Comparison of ENCODE assay signal across 1 cellular context in the genomic region with DNA sequence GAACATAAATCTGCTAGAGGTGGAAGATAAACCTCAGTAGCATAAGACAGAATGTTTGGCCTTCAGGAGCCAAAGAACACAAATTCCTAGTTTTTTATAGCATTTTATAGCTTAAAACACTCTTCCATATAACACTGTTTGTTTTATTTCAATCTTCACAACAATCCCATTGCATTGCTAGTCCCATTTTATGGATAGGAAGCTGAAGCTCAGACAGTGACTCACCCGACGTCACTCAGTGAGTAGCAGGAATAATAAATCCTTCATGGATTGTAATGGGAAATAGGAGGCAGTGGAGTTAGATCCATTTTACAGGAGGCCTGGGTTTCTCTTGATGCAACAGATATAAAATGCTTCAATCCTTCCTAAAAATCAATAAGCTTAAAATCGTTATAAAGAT.
TF ChIP-seq lines count a peak whose summit lies in the region.

No MANE protein-coding gene starts in this region.

TF ChIP-seq in SK-N-SH treated with all-trans-retinoic acid at 6 μM for 48 hours, 23 proteins besides CTCF, POLR2A, EP300 and RAD21 (continued from another document):
- TF ChIP-seq PATZ1 (CRISPR knock-in tag; IDR thresholded peaks at IDR 0.05; ENCODE audit: borderline replicate concordance): no peak
- TF ChIP-seq ZNF565 (CRISPR knock-in tag; conservative IDR thresholded peaks at IDR 0.05; ENCODE audit: low read depth): no peak
- TF ChIP-seq ESRRG (CRISPR knock-in tag; IDR thresholded peaks at IDR 0.05): no peak
- TF ChIP-seq, protein P1, sequence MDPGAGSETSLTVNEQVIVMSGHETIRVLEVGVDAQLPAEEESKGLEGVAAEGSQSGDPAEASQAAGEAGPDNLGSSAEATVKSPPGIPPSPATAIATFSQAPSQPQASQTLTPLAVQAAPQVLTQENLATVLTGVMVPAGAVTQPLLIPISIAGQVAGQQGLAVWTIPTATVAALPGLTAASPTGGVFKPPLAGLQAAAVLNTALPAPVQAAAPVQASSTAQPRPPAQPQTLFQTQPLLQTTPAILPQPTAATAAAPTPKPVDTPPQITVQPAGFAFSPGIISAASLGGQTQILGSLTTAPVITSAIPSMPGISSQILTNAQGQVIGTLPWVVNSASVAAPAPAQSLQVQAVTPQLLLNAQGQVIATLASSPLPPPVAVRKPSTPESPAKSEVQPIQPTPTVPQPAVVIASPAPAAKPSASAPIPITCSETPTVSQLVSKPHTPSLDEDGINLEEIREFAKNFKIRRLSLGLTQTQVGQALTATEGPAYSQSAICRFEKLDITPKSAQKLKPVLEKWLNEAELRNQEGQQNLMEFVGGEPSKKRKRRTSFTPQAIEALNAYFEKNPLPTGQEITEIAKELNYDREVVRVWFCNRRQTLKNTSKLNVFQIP (CRISPR knock-in tag; IDR thresholded peaks at IDR 0.05; ENCODE audit: borderline replicate concordance, low read depth): no peak
- TF ChIP-seq OSR1 (CRISPR knock-in tag; IDR thresholded peaks at IDR 0.05): no peak
- no peak for TF ChIP-seq CREB5 (CRISPR knock-in tag; IDR thresholded peaks at IDR 0.05; ENCODE audit: low read depth)
- no peak for TF ChIP-seq TOX (CRISPR knock-in tag; IDR thresholded peaks at IDR 0.05; ENCODE audit: borderline replicate concordance)
